Comparison of ENCODE assay signal across 15 cellular contexts in the genomic region with DNA sequence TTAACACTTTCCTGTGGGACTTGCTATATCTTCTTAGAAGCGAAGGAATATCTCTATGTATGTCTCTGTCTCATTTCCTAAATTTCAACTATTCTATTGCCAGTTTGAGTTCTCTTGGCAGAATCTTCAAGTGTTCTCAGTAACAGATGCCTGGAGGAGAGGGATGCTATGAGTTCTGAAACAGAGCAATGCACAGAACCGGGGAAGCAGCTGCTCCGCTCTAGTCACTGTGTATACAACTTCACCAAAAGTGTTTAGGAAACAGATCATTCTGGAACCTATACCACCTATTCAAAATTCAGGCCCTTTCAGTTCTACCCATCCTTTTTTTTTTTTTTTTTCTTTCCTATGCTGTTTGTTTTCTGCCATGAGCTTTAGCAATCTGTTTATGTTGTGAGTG.
"Had no signal": no experiment of that assay in that cellular context is flagged by ENCODE, and none has a peak within 500 bp of the region (broad histone marks: within the 10 kb centered on the region; RNA-seq: fewer than 3 reads in every experiment).

No MANE protein-coding gene starts in this region.

- H3K4me1 ChIP-seq: upper lobe of left lung had no signal

- H3K4me3 ChIP-seq: mucosa of descending colon, upper lobe of left lung had no signal

- H3K36me3 ChIP-seq: upper lobe of left lung had no signal

- H3K9me3 Mint-ChIP-seq: activated naive CD4-positive, alpha-beta T cell treated with anti-CD3 and anti-CD28 coated beads, Interleukin-2, amount 10 ng/mL, durations not matched to agents 7 days and 5 days; activated T-cell treated with anti-CD3 and anti-CD28 coated beads, Interleukin-2, amount 50 U/mL, for 24 hours; naive thymus-derived CD8-positive, alpha-beta T cell had no signal

- H3K4me3 Mint-ChIP-seq: activated CD8-positive, alpha-beta memory T cell treated with anti-CD3 and anti-CD28 coated beads, Interleukin-2, amount 10 ng/mL, durations not matched to agents 7 days and 5 days; activated naive CD4-positive, alpha-beta T cell treated with anti-CD3 and anti-CD28 coated beads, Interleukin-2, amount 10 ng/mL, durations not matched to agents 7 days and 5 days; activated T-cell treated with anti-CD3 and anti-CD28 coated beads, Interleukin-2, amount 50 U/mL, for 24 hours; naive thymus-derived CD8-positive, alpha-beta T cell had no signal

- H3K27ac Mint-ChIP-seq: activated CD8-positive, alpha-beta memory T cell treated with anti-CD3 and anti-CD28 coated beads, Interleukin-2, amount 10 ng/mL, durations not matched to agents 7 days and 5 days; activated naive CD4-positive, alpha-beta T cell treated with anti-CD3 and anti-CD28 coated beads, Interleukin-2, amount 10 ng/mL, durations not matched to agents 7 days and 5 days; activated T-cell treated with anti-CD3 and anti-CD28 coated beads, Interleukin-2, amount 50 U/mL, for 24 hours; naive thymus-derived CD8-positive, alpha-beta T cell had no signal

- ATAC-seq: activated CD4-positive, CD25-positive, alpha-beta regulatory T cell treated with anti-CD3 and anti-CD28 coated beads, Interleukin-2, amount 50 U/mL, for 24 hours; activated CD8-positive, alpha-beta memory T cell treated with anti-CD3 and anti-CD28 coated beads, Interleukin-2, amount 10 ng/mL, durations not matched to agents 7 days and 5 days; naive thymus-derived CD8-positive, alpha-beta T cell; stimulated activated naive CD8-positive, alpha-beta T cell treated with anti-CD3 and anti-CD28 coated beads, Interleukin-15, Interleukin-2, amounts not matched to agents 100 U/mL and 50 U/mL, for 24 hours had no signal

- H3K36me3 Mint-ChIP-seq: activated CD8-positive, alpha-beta memory T cell treated with anti-CD3 and anti-CD28 coated beads, Interleukin-2, amount 10 ng/mL, durations not matched to agents 7 days and 5 days; activated naive CD4-positive, alpha-beta T cell treated with anti-CD3 and anti-CD28 coated beads, Interleukin-2, amount 10 ng/mL, durations not matched to agents 7 days and 5 days; naive thymus-derived CD8-positive, alpha-beta T cell had no signal

- H3K27ac ChIP-seq: upper lobe of left lung had no signal

- H3K27me3 Mint-ChIP-seq: activated T-cell treated with anti-CD3 and anti-CD28 coated beads, Interleukin-2, amount 50 U/mL, for 24 hours had no signal

- H3K9me3 ChIP-seq: mucosa of descending colon, upper lobe of left lung had no signal

- DNase-seq: activated CD4-positive, alpha-beta T cell treated with anti-CD3 and anti-CD28 coated beads, Interleukin-2, amount 50 U/mL, for 48 hours; activated CD8-positive, alpha-beta memory T cell treated with anti-CD3 and anti-CD28 coated beads, Interleukin-2, amount 10 ng/mL, durations not matched to agents 7 days and 5 days; activated naive CD4-positive, alpha-beta T cell treated with anti-CD3 and anti-CD28 coated beads, Interleukin-2, amount 10 ng/mL, durations not matched to agents 7 days and 5 days; activated T-cell treated with anti-CD3 and anti-CD28 coated beads, Interleukin-2, amount 50 U/mL, for 24 hours; erythroblast; mammary epithelial cell; naive thymus-derived CD8-positive, alpha-beta T cell; nucleus accumbens; small intestine; stimulated activated CD4-positive, alpha-beta T cell treated with anti-CD3 and anti-CD28 coated beads, Interleukin-4, amount 100 ng/mL, for 4 hours; stimulated activated CD8-positive, alpha-beta memory T cell treated with anti-CD3 and anti-CD28 coated beads, Interleukin-4, amount 100 ng/mL, for 48 hours; stimulated activated naive CD8-positive, alpha-beta T cell treated with anti-CD3 and anti-CD28 coated beads, Interleukin-15, Interleukin-2, amounts not matched to agents 100 U/mL and 50 U/mL, for 24 hours; upper lobe of left lung had no signal

- H3K27me3 ChIP-seq: upper lobe of left lung had no signal

- H3K4me1 Mint-ChIP-seq: activated naive CD4-positive, alpha-beta T cell treated with anti-CD3 and anti-CD28 coated beads, Interleukin-2, amount 10 ng/mL, durations not matched to agents 7 days and 5 days; naive thymus-derived CD8-positive, alpha-beta T cell had no signal
